ENCODE assay signal across 1 cellular context in genomic region chr16:78596996-78597422, GRCh38.
A peak's percentile ranks its signal among the peaks of the same experiment; 100 is the strongest.
TF ChIP-seq lines count a peak whose summit lies in the region.

No MANE protein-coding gene starts in this region.

TF ChIP-seq in HepG2, 621 proteins besides CTCF, POLR2A, EP300 and RAD21 (continued from another document and continues in another):
- TF ChIP-seq PRDM4 (CRISPR knock-in tag; IDR thresholded peaks at IDR 0.05; ENCODE audit: borderline replicate concordance) = no peak
- no peak for TF ChIP-seq YEATS4 (CRISPR knock-in tag; IDR thresholded peaks at IDR 0.05; ENCODE audit: borderline replicate concordance)
- no peak for TF ChIP-seq BCLAF1 (IDR thresholded peaks at IDR 0.05)
- TF ChIP-seq ZNF230 (CRISPR knock-in tag; IDR thresholded peaks at IDR 0.05) = no peak
- peak; percentile 79 for TF ChIP-seq PITX1 (CRISPR knock-in tag; IDR thresholded peaks at IDR 0.05)
- no peak for TF ChIP-seq ZSCAN20 (CRISPR knock-in tag; IDR thresholded peaks at IDR 0.05; ENCODE audit: borderline replicate concordance)
- peak; percentile 69; the same call in 1 of the 2 replicates for TF ChIP-seq NFIC (IDR thresholded peaks at IDR 0.05; ENCODE audit: low read length)
- TF ChIP-seq ZNF558 (CRISPR knock-in tag; IDR thresholded peaks at IDR 0.05; ENCODE audit: borderline replicate concordance) = no peak
- 0 out of 2 replicates have a peak, but pooled peaks have one; percentile 7 for TF ChIP-seq MEIS2 (CRISPR knock-in tag; IDR thresholded peaks at IDR 0.05)
- no peak for TF ChIP-seq ZNF691 (CRISPR knock-in tag; IDR thresholded peaks at IDR 0.05; ENCODE audit: borderline replicate concordance, low read depth)
- peak; percentile 33; the same call in 1 of the 2 replicates for TF ChIP-seq SMAD3 (CRISPR knock-in tag; IDR thresholded peaks at IDR 0.05)
- TF ChIP-seq YY1 (IDR thresholded peaks at IDR 0.05; ENCODE audit: insufficient read depth, insufficient replicate concordance, low read depth, low read length) = peak; percentile 21
- TF ChIP-seq POLR2AphosphoS2 (IDR thresholded peaks at IDR 0.05; ENCODE audit: low read depth, low read length) = no peak
- TF ChIP-seq ZSCAN22 (CRISPR knock-in tag; IDR thresholded peaks at IDR 0.05) = no peak
- TF ChIP-seq, protein P1, sequence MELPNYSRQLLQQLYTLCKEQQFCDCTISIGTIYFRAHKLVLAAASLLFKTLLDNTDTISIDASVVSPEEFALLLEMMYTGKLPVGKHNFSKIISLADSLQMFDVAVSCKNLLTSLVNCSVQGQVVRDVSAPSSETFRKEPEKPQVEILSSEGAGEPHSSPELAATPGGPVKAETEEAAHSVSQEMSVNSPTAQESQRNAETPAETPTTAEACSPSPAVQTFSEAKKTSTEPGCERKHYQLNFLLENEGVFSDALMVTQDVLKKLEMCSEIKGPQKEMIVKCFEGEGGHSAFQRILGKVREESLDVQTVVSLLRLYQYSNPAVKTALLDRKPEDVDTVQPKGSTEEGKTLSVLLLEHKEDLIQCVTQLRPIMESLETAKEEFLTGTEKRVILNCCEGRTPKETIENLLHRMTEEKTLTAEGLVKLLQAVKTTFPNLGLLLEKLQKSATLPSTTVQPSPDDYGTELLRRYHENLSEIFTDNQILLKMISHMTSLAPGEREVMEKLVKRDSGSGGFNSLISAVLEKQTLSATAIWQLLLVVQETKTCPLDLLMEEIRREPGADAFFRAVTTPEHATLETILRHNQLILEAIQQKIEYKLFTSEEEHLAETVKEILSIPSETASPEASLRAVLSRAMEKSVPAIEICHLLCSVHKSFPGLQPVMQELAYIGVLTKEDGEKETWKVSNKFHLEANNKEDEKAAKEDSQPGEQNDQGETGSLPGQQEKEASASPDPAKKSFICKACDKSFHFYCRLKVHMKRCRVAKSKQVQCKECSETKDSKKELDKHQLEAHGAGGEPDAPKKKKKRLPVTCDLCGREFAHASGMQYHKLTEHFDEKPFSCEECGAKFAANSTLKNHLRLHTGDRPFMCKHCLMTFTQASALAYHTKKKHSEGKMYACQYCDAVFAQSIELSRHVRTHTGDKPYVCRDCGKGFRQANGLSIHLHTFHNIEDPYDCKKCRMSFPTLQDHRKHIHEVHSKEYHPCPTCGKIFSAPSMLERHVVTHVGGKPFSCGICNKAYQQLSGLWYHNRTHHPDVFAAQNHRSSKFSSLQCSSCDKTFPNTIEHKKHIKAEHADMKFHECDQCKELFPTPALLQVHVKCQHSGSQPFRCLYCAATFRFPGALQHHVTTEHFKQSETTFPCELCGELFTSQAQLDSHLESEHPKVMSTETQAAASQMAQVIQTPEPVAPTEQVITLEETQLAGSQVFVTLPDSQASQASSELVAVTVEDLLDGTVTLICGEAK (IDR thresholded peaks at IDR 0.05) = no peak
- TF ChIP-seq, protein P1 (CRISPR knock-in tag; IDR thresholded peaks at IDR 0.05) = 0 out of 2 replicates have a peak, but pooled peaks have one; percentile 17
- no peak for TF ChIP-seq KLF9 (CRISPR knock-in tag; IDR thresholded peaks at IDR 0.05; ENCODE audit: low read depth)
- TF ChIP-seq, protein P2, sequence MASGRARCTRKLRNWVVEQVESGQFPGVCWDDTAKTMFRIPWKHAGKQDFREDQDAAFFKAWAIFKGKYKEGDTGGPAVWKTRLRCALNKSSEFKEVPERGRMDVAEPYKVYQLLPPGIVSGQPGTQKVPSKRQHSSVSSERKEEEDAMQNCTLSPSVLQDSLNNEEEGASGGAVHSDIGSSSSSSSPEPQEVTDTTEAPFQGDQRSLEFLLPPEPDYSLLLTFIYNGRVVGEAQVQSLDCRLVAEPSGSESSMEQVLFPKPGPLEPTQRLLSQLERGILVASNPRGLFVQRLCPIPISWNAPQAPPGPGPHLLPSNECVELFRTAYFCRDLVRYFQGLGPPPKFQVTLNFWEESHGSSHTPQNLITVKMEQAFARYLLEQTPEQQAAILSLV (CRISPR knock-in tag; IDR thresholded peaks at IDR 0.05; ENCODE audit: borderline replicate concordance) = no peak
- no peak for TF ChIP-seq NFKBIZ (CRISPR knock-in tag; IDR thresholded peaks at IDR 0.05)
- TF ChIP-seq ZNF749 (CRISPR knock-in tag; IDR thresholded peaks at IDR 0.05; ENCODE audit: borderline replicate concordance) = no peak
- TF ChIP-seq ZNF546 (CRISPR knock-in tag; conservative IDR thresholded peaks at IDR 0.05) = no peak
- no peak; the same call in 1 of the 2 replicates for TF ChIP-seq ZBTB34 (CRISPR knock-in tag; IDR thresholded peaks at IDR 0.05)
- TF ChIP-seq RBFOX2 (IDR thresholded peaks at IDR 0.05; ENCODE audit: low read depth, low read length) = no peak
- TF ChIP-seq RXRA (CRISPR knock-in tag; IDR thresholded peaks at IDR 0.05) = peak; percentile 65; the same call in 1 of the 2 replicates
- no peak for TF ChIP-seq ZC3H4 (CRISPR knock-in tag; IDR thresholded peaks at IDR 0.05; ENCODE audit: borderline replicate concordance)
- peak; percentile 83; the same call in 1 of the 2 replicates for TF ChIP-seq HMG20A (CRISPR knock-in tag; IDR thresholded peaks at IDR 0.05; ENCODE audit: borderline replicate concordance)
- TF ChIP-seq ZNF557 (CRISPR knock-in tag; IDR thresholded peaks at IDR 0.05) = peak; percentile 23; the same call in 1 of the 2 replicates
- TF ChIP-seq SAP130 (CRISPR knock-in tag; IDR thresholded peaks at IDR 0.05; ENCODE audit: low read depth) = peak; percentile 57; the same call in 1 of the 2 replicates
- peak; percentile 74; the same call in 1 of the 2 replicates for TF ChIP-seq ZNF33A (CRISPR knock-in tag; IDR thresholded peaks at IDR 0.05; ENCODE audit: borderline replicate concordance)
- TF ChIP-seq, protein P3, sequence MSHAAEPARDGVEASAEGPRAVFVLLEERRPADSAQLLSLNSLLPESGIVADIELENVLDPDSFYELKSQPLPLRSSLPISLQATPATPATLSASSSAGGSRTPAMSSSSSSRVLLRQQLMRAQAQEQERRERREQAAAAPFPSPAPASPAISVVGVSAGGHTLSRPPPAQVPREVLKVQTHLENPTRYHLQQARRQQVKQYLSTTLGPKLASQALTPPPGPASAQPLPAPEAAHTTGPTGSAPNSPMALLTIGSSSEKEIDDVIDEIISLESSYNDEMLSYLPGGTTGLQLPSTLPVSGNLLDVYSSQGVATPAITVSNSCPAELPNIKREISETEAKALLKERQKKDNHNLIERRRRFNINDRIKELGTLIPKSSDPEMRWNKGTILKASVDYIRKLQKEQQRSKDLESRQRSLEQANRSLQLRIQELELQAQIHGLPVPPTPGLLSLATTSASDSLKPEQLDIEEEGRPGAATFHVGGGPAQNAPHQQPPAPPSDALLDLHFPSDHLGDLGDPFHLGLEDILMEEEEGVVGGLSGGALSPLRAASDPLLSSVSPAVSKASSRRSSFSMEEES (CRISPR knock-in tag; IDR thresholded peaks at IDR 0.05) = peak; percentile 54; the same call in 1 of the 2 replicates
- no peak for TF ChIP-seq SRSF1 (optimal IDR thresholded peaks at IDR 0.05; ENCODE audit: low read depth, low read length)
- TF ChIP-seq RELA (CRISPR knock-in tag; IDR thresholded peaks at IDR 0.05) = no peak
- TF ChIP-seq, protein P4, sequence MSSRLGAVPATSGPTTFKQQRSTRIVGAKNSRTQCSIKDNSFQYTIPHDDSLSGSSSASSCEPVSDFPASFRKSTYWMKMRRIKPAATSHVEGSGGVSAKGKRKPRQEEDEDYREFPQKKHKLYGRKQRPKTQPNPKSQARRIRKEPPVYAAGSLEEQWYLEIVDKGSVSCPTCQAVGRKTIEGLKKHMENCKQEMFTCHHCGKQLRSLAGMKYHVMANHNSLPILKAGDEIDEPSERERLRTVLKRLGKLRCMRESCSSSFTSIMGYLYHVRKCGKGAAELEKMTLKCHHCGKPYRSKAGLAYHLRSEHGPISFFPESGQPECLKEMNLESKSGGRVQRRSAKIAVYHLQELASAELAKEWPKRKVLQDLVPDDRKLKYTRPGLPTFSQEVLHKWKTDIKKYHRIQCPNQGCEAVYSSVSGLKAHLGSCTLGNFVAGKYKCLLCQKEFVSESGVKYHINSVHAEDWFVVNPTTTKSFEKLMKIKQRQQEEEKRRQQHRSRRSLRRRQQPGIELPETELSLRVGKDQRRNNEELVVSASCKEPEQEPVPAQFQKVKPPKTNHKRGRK (CRISPR knock-in tag; IDR thresholded peaks at IDR 0.05) = no peak
- no peak for TF ChIP-seq ZKSCAN5 (CRISPR knock-in tag; IDR thresholded peaks at IDR 0.05)
- 0 out of 2 replicates have a peak, but pooled peaks have one; percentile 24 for TF ChIP-seq MAX (IDR thresholded peaks at IDR 0.05)
- TF ChIP-seq ZMAT3 (CRISPR knock-in tag; conservative IDR thresholded peaks at IDR 0.05) = 0 out of 2 replicates have a peak, but pooled peaks have one; percentile 38
- 0 out of 2 replicates have a peak, but pooled peaks have one; percentile 16 for TF ChIP-seq ZNF317 (CRISPR knock-in tag; IDR thresholded peaks at IDR 0.05)
- 0 out of 2 replicates have a peak, but pooled peaks have one; percentile 66 for TF ChIP-seq ZNF264 (CRISPR knock-in tag; IDR thresholded peaks at IDR 0.05)
- peak; percentile 94 for TF ChIP-seq TBX2 (CRISPR knock-in tag; IDR thresholded peaks at IDR 0.05; ENCODE audit: borderline replicate concordance)
